1 cellular context compared by ENCODE assay signal in the genomic region with DNA sequence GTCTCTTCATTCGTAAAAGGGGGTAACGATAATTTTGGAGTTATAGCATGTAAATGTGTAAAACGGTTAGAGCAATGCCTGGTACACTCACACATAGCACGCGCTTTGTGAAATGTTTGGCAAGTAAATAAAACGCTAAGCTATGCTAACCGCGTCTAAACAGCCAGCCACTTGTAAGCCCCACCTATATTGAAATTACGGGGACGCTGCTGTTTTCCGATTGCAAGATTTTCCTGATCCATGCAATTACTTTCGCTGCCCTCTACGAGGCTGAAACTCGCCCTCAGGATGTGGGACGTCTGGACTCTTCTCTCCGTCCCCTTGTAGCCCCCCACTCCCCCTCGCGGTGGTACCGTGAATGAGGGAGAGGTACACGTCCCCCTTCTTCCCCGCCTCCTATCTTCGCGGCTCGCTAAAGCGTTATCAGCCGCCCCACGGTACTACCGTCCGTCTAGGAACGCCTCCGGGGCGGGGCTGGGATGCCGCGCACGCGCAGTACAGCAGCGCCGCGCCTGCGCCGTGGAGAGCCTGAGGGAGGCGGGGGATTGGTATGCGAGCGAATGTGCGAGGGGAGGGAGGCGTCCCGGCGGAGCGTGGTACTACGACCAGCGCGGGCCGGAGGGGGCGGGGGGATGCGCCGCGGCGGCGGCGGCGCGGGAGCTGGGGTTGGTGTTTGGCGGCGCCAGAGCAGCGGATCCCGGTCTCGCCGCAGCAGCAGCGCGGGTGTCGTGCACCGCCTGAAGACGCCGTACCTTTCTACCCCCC.
TF ChIP-seq lines count a peak whose summit lies in the region.

TSS of gene STIM2 (plus strand) at position 685 of the 765 bp plus-strand sequence.

TF ChIP-seq in HepG2, 621 proteins besides CTCF, POLR2A, EP300 and RAD21 (continued from another document and continues in another):
- TF ChIP-seq ZNF546 (CRISPR knock-in tag; conservative IDR thresholded peaks at IDR 0.05) (no peak), ZNF780A (CRISPR knock-in tag; IDR thresholded peaks at IDR 0.05) (no peak), ARID2 (CRISPR knock-in tag; IDR thresholded peaks at IDR 0.05; ENCODE audit: borderline replicate concordance) (peak; percentile 86; the same call in 1 of the 2 replicates), KIAA2018 (CRISPR knock-in tag; IDR thresholded peaks at IDR 0.05; ENCODE audit: borderline replicate concordance) (no peak), CC2D1A (CRISPR knock-in tag; IDR thresholded peaks at IDR 0.05) (no peak), WIZ (CRISPR knock-in tag; IDR thresholded peaks at IDR 0.05) (no peak), KAT7 (CRISPR knock-in tag; IDR thresholded peaks at IDR 0.05; ENCODE audit: borderline replicate concordance) (no peak), ATF1 (CRISPR knock-in tag; IDR thresholded peaks at IDR 0.05) (no peak), HNF4A (CRISPR knock-in tag; IDR thresholded peaks at IDR 0.05) (0 out of 2 replicates have a peak, but pooled peaks have one; percentile 5), POGK (CRISPR knock-in tag; conservative IDR thresholded peaks at IDR 0.05) (peak; percentile 68; the same call in 1 of the 2 replicates), SIX1 (CRISPR knock-in tag; IDR thresholded peaks at IDR 0.05; ENCODE audit: borderline replicate concordance) (no peak), PLSCR1 (CRISPR knock-in tag; IDR thresholded peaks at IDR 0.05; ENCODE audit: borderline replicate concordance) (no peak), TBL1XR1 (IDR thresholded peaks at IDR 0.05; ENCODE audit: borderline replicate concordance, low read length, partially characterized antibody) (no peak), PBX2 (CRISPR knock-in tag; IDR thresholded peaks at IDR 0.05) (0 out of 2 replicates have a peak, but pooled peaks have one; percentile 33), CBX1 (IDR thresholded peaks at IDR 0.05; ENCODE audit: low read depth) (no peak), FOXM1 (CRISPR knock-in tag; IDR thresholded peaks at IDR 0.05) (no peak), ZNF577 (CRISPR knock-in tag; IDR thresholded peaks at IDR 0.05; ENCODE audit: borderline replicate concordance, low read depth) (no peak), SALL1 (CRISPR knock-in tag; IDR thresholded peaks at IDR 0.05) (peak; percentile 88), ZNF703 (CRISPR knock-in tag; IDR thresholded peaks at IDR 0.05; ENCODE audit: borderline replicate concordance) (no peak), ZBTB1 (CRISPR knock-in tag; IDR thresholded peaks at IDR 0.05; ENCODE audit: borderline replicate concordance) (no peak), HHEX (CRISPR knock-in tag; IDR thresholded peaks at IDR 0.05) (no peak)
- TF ChIP-seq, protein P1, sequence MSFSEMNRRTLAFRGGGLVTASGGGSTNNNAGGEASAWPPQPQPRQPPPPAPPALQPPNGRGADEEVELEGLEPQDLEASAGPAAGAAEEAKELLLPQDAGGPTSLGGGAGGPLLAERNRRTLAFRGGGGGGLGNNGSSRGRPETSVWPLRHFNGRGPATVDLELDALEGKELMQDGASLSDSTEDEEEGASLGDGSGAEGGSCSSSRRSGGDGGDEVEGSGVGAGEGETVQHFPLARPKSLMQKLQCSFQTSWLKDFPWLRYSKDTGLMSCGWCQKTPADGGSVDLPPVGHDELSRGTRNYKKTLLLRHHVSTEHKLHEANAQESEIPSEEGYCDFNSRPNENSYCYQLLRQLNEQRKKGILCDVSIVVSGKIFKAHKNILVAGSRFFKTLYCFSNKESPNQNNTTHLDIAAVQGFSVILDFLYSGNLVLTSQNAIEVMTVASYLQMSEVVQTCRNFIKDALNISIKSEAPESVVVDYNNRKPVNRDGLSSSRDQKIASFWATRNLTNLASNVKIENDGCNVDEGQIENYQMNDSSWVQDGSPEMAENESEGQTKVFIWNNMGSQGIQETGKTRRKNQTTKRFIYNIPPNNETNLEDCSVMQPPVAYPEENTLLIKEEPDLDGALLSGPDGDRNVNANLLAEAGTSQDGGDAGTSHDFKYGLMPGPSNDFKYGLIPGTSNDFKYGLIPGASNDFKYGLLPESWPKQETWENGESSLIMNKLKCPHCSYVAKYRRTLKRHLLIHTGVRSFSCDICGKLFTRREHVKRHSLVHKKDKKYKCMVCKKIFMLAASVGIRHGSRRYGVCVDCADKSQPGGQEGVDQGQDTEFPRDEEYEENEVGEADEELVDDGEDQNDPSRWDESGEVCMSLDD (CRISPR knock-in tag; IDR thresholded peaks at IDR 0.05; ENCODE audit: borderline replicate concordance), result no peak
- TF ChIP-seq, protein P2, sequence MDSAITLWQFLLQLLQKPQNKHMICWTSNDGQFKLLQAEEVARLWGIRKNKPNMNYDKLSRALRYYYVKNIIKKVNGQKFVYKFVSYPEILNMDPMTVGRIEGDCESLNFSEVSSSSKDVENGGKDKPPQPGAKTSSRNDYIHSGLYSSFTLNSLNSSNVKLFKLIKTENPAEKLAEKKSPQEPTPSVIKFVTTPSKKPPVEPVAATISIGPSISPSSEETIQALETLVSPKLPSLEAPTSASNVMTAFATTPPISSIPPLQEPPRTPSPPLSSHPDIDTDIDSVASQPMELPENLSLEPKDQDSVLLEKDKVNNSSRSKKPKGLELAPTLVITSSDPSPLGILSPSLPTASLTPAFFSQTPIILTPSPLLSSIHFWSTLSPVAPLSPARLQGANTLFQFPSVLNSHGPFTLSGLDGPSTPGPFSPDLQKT (CRISPR knock-in tag; IDR thresholded peaks at IDR 0.05; ENCODE audit: borderline replicate concordance), result no peak
- TF ChIP-seq, protein P3, sequence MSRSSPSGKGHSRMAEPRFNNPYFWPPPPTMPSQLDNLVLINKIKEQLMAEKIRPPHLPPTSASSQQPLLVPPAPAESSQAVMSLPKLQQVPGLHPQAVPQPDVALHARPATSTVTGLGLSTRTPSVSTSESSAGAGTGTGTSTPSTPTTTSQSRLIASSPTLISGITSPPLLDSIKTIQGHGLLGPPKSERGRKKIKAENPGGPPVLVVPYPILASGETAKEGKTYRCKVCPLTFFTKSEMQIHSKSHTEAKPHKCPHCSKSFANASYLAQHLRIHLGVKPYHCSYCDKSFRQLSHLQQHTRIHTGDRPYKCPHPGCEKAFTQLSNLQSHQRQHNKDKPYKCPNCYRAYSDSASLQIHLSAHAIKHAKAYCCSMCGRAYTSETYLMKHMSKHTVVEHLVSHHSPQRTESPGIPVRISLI (CRISPR knock-in tag; IDR thresholded peaks at IDR 0.05; ENCODE audit: borderline replicate concordance), result peak; percentile 57; the same call in 1 of the 2 replicates
- TF ChIP-seq, protein P4, sequence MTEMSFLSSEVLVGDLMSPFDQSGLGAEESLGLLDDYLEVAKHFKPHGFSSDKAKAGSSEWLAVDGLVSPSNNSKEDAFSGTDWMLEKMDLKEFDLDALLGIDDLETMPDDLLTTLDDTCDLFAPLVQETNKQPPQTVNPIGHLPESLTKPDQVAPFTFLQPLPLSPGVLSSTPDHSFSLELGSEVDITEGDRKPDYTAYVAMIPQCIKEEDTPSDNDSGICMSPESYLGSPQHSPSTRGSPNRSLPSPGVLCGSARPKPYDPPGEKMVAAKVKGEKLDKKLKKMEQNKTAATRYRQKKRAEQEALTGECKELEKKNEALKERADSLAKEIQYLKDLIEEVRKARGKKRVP (CRISPR knock-in tag; IDR thresholded peaks at IDR 0.05), result no peak
- TF ChIP-seq, protein P5, sequence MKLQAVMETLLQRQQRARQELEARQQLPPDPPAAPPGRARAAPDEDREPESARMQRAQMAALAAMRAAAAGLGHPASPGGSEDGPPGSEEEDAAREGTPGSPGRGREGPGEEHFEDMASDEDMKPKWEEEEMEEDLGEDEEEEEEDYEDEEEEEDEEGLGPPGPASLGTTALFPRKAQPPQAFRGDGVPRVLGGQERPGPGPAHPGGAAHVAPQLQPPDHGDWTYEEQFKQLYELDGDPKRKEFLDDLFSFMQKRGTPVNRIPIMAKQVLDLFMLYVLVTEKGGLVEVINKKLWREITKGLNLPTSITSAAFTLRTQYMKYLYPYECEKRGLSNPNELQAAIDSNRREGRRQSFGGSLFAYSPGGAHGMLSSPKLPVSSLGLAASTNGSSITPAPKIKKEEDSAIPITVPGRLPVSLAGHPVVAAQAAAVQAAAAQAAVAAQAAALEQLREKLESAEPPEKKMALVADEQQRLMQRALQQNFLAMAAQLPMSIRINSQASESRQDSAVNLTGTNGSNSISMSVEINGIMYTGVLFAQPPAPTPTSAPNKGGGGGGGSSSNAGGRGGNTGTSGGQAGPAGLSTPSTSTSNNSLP (IDR thresholded peaks at IDR 0.05; ENCODE audit: low read depth, low read length), result peak; percentile 43; the same call in 1 of the 2 replicates
